Comparison of ENCODE assay signal across 8 cellular contexts in the genomic region with DNA sequence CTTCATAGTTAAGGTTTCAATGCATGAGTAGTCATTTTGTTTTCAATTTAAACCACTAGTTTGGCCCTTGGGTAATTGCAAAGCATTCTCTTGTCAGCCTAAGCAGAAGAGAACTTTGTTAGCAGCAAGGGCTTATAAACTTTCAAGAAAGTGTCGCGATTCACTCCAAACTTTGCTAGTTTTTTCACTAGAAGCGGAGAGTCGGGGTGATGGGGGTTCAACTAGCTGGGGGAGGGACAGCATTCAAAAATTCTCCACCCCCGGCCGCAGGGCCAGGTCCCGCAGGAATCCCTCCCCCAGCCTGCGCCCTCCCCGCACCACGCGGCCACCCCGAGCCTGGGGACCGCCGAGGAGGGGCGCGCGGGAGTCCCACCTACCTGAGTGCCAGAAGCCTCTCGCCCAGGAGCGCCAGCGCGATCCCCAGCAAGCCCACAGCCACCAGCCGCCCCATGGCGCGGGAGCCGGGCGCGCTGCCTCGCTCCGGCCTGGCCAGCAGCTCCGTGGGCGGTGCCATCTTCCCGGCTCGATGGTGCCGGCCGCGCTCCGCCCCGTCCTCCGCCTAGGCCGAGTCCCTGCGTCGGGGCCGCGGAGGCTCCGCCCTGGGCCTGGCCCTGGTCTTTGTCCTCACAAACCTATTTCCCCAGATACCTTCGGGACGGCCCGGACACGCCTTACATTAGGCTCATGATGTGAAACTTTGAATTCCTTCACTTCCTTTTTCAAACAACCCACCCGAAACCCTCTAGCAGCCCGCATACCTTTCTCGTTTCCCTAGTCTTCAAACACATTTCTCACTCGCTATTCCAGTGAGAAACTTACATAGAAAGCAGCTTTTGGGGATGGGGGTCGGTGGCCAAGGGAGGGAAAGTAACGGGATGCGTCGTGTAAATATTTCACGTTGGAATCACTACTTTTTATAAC. TPM values are rescaled to one million over a fixed set of nuclear protein-coding genes. Genes with fewer than 3 reads are reported as not detected.
DNase-seq lines count a peak whose midpoint lies in the region; ATAC-seq and TF ChIP-seq lines count a peak whose summit lies in the region.

TSS of gene PON2 (minus strand) at position 528 of the 921 bp plus-strand sequence. CDS start at position 451, 77 bp downstream.

- H3K4me3 Mint-ChIP-seq in activated naive CD8-positive, alpha-beta T cell treated with anti-CD3 and anti-CD28 coated beads for 36 hours: peak within 1 kb of the TSS; percentile 74

- H2BK120ac ChIP-seq in neuronal stem cell (ENCODE audit: low read depth, low read length): peak within 1 kb of the TSS; percentile 56

- H3K27me3 ChIP-seq in neuronal stem cell (ENCODE audit: control insufficient read depth in 3 of 3, insufficient read depth in 3 of 3, low read depth in 1 of 3, low read length in 3 of 3) (no peaks in the 10 kb centered on the region), tibial nerve (no peaks in the 10 kb centered on the region)

- peak within 1 kb of the TSS; percentile 56 for H3K4me2 ChIP-seq in neuronal stem cell (ENCODE audit: insufficient read depth, low read length, poor library complexity, severe bottlenecking)

- WGBS in neuronal stem cell (ENCODE audit: extremely low coverage in 2 of 2, insufficient read length in 2 of 2, insufficient replicate concordance in 1 of 2), 2 donors: no CpG with 5 or more reads among the region's 58 CpGs
- WGBS in tibial nerve, 2 donors: 1 to 3% methylated on average over 28 to 58 of the region's 58 CpGs

- H4K8ac ChIP-seq in neuronal stem cell (ENCODE audit: low read depth, low read length): peak within 1 kb of the TSS; percentile 92

- H3K27ac ChIP-seq in neuronal stem cell (replicated peaks; ENCODE audit: low read length) (peak within 1 kb of the TSS; percentile 18), tibial nerve (peak within 1 kb of the TSS; percentile 91 to 96 (median 94))

- peak within 1 kb of the TSS; percentile 92 for H3K23ac ChIP-seq in neuronal stem cell (ENCODE audit: low read depth, low read length, poor library complexity)

- H2AK5ac ChIP-seq in neuronal stem cell (ENCODE audit: low read depth, low read length): no peak within 1 kb of the TSS

- peak within 1 kb of the TSS; percentile 95 for H3K9ac ChIP-seq in neuronal stem cell (ENCODE audit: low read depth, low read length, poor library complexity)

- peak within 1 kb of the TSS; percentile 97 for H2BK12ac ChIP-seq in neuronal stem cell (ENCODE audit: low read length)

- peak within 1 kb of the TSS; percentile 52 for H3K27ac Mint-ChIP-seq in activated naive CD8-positive, alpha-beta T cell treated with anti-CD3 and anti-CD28 coated beads for 36 hours

- peak within 1 kb of the TSS; percentile 99 for H3K18ac ChIP-seq in neuronal stem cell (ENCODE audit: low read length)

- peak; percentile 30 to 64 for TF ChIP-seq POLR2A in tibial nerve (IDR thresholded peaks at IDR 0.05)

- H3K4ac ChIP-seq in neuronal stem cell (ENCODE audit: low read length): peak within 1 kb of the TSS; percentile 79

- H3K36me3 Mint-ChIP-seq in activated naive CD8-positive, alpha-beta T cell treated with anti-CD3 and anti-CD28 coated beads for 36 hours: no peaks in the 10 kb centered on the region

- H3K36me3 ChIP-seq in neuronal stem cell (replicated peaks in 1 of 2; ENCODE audit: control insufficient read depth in 2 of 2, insufficient read depth in 2 of 2, low read length in 2 of 2) (peaks cover 0 to 38% of the 10 kb centered on the region in 2 donors), tibial nerve (no peaks in the 10 kb centered on the region)

- TF ChIP-seq CTCF in tibial nerve (IDR thresholded peaks at IDR 0.05): peak in 1 of 5 experiments; percentile 13

- H3K79me1 ChIP-seq in neuronal stem cell (ENCODE audit: low read depth, low read length): no peaks in the 10 kb centered on the region

- peaks cover 6% of the 10 kb centered on the region for H3K4me1 Mint-ChIP-seq in activated naive CD8-positive, alpha-beta T cell treated with anti-CD3 and anti-CD28 coated beads for 36 hours

- H3K9me3 ChIP-seq in neuronal stem cell (replicated peaks in 1 of 2; ENCODE audit: control insufficient read depth in 2 of 2, insufficient read depth in 1 of 2, low read depth in 1 of 2, low read length in 2 of 2) (peaks cover 0 to 8% of the 10 kb centered on the region in 2 donors), tibial nerve (no peaks in the 10 kb centered on the region)

- TF ChIP-seq EP300 in tibial nerve (IDR thresholded peaks at IDR 0.05): peak in 1 of 2 donors; percentile 71

- peak within 1 kb of the TSS; percentile 77 for H4K91ac ChIP-seq in neuronal stem cell (ENCODE audit: low read depth, low read length, poor library complexity)

- peak within 1 kb of the TSS; percentile 70 to 90 for H3K4me3 ChIP-seq in neuronal stem cell (ENCODE audit: low read length in 2 of 2)
- H3K4me3 ChIP-seq in tibial nerve: peak within 1 kb of the TSS; percentile 34 to 81 (median 76)

- H2AFZ ChIP-seq in neuronal stem cell (ENCODE audit: low read length): peak within 1 kb of the TSS; percentile 95

- H2BK15ac ChIP-seq in neuronal stem cell (ENCODE audit: low read length): no peak within 1 kb of the TSS

- H3K14ac ChIP-seq in neuronal stem cell (ENCODE audit: low read length): no peak within 1 kb of the TSS

- no peaks in the 10 kb centered on the region for H3K9me3 Mint-ChIP-seq in activated naive CD8-positive, alpha-beta T cell treated with anti-CD3 and anti-CD28 coated beads for 36 hours

- peak within 1 kb of the TSS; percentile 85 for H2BK5ac ChIP-seq in neuronal stem cell (ENCODE audit: low read length)

- no peaks in the 10 kb centered on the region for H3K27me3 Mint-ChIP-seq in activated naive CD8-positive, alpha-beta T cell treated with anti-CD3 and anti-CD28 coated beads for 36 hours

- DNase-seq in EL (peak; percentile 84), HuH-7.5 (ENCODE audit: low spot score) (peak; percentile 68), SHP77 treated with DMSO at 0.1 percent for 48 hours (lab: John Stamatoyannopoulos, UW) (peak; percentile 11), glomerular endothelial cell (ENCODE audit: extremely low read depth, low read depth, low spot score) (peak; percentile 25), neuronal stem cell (ENCODE audit: low spot score) (peak; percentile 74), tibial nerve (ENCODE audit: low spot score in 2 of 2) (peak; percentile 52 to 64)
- peak; percentile 51 for DNase-seq in activated naive CD8-positive, alpha-beta T cell treated with anti-CD3 and anti-CD28 coated beads for 36 hours

- H3K4me1 ChIP-seq in neuronal stem cell (ENCODE audit: control insufficient read depth in 2 of 2, insufficient read depth in 1 of 2, low read depth in 1 of 2, low read length in 2 of 2) (peaks cover 3 to 14% of the 10 kb centered on the region in 2 donors), tibial nerve (peaks cover 0 to 39% (median 1%) of the 10 kb centered on the region in 4 donors)

- peak; percentile 98 for ATAC-seq in GM21717 (IDR thresholded peaks at IDR 0.05; ENCODE audit: unreplicated experiment)

RNA-seq across cellular contexts. Expression of gene PON2, which starts in this region (rescaled TPM):
- total RNA-seq in activated naive CD8-positive, alpha-beta T cell treated with anti-CD3 and anti-CD28 coated beads for 36 hours: 1 to 10 TPM; 3.5 to 4.5 TPM
- total RNA-seq in glomerular endothelial cell (195 and 220 TPM in 2 replicates), tibial nerve (100 to 1,000 TPM in 3 of 4 donors, 10 to 100 TPM in 1; 93.5 to 183 (median 155) TPM)
- 85.4 TPM for polyA plus RNA-seq in neuronal stem cell (2013, experiment 1 of 2)
- polyA plus RNA-seq in neuronal stem cell (2013, experiment 2 of 2): 87.0 TPM

Comparison
In these comparisons a context has a peak if more than half of its experiments do, and no peak if none do; other contexts are left out.
1. Peak in every context shown above with its lines: DNase-seq, ATAC-seq, H3K4me3 ChIP-seq and H3K27ac ChIP-seq.
2. RNA of gene PON2 (total RNA-seq): 195 to 220 TPM in glomerular endothelial cell and 93.5 to 183 TPM in tibial nerve; 3.5 to 4.5 TPM in activated naive CD8-positive, alpha-beta T cell treated with anti-CD3 and anti-CD28 coated beads for 36 hours; every median in the first group is over 10 times any median in the second.
3. DNase-seq: peak in every context shown above with its lines; median percentile 84 in EL; 74 in neuronal stem cell; 68 in HuH-7.5; 58 in tibial nerve; 51 in activated naive CD8-positive, alpha-beta T cell treated with anti-CD3 and anti-CD28 coated beads for 36 hours; 25 in glomerular endothelial cell; 11 in SHP77 treated with DMSO at 0.1 percent for 48 hours.